Comparison of ENCODE assay signal across 18 cellular contexts in the genomic region with DNA sequence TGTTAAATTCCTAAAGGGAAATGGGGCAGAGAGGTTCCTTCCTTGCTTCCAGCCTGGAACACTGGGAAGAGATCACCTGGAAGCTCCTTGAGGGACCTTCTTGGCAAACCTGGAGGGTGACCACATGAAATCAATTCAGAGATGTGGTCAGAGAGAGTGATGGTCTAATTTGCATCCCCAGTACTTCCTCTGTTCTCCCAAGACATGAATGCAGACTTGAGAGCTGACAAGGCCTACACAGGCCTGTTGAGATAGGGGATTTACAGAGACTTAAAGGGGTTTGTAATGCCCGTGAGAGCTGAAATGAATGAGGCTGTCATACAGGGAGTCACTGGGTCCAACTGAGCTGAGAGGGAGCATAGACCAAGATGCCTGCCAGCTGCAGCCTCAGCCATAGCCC. TPM values are rescaled to one million over a fixed set of nuclear protein-coding genes. Genes with fewer than 3 reads are reported as not detected.
DNase-seq lines count a peak whose midpoint lies in the region; ATAC-seq and TF ChIP-seq lines count a peak whose summit lies in the region.
"Had no signal": no experiment of that assay in that cellular context is flagged by ENCODE, and none has a peak within 500 bp of the region (broad histone marks: within the 10 kb centered on the region; RNA-seq: fewer than 3 reads in every experiment).

No MANE protein-coding gene starts in this region.

- intact Hi-C loops in Panc1 (cut with micrococcal nuclease; ENCODE audit: unreplicated experiment) (loop anchor here (10.0 kb wide), 1 partner anchor 370 kb away; a partner anchor contains a TSS), dorsolateral prefrontal cortex (cut with DNase I) (loop anchor here (10.0 kb wide), 3 partner anchors 370 to 700 kb away; a partner anchor contains a TSS)
- intact Hi-C loops in activated CD4-positive, alpha-beta T cell treated with anti-CD3 and anti-CD28 coated beads, Interleukin-2, amount 10 ng/mL, durations not matched to agents 24 days and 14 days (cut with micrococcal nuclease): no loop called here

- no peaks in the 10 kb centered on the region for H3K4me1 Mint-ChIP-seq in activated CD4-positive, alpha-beta T cell treated with anti-CD3 and anti-CD28 coated beads, Interleukin-2, amount 10 ng/mL, durations not matched to agents 24 days and 14 days

- in situ Hi-C loops in Panc1 (cut with HindIII; ENCODE audit: low pct_unique_long_range_greater_than_20kb, low sequenced_read_pairs): no loop called here

- H3K36me3 ChIP-seq in Panc1 (ENCODE audit: control insufficient read depth, insufficient read depth, low read length): no peaks in the 10 kb centered on the region; the same call in 1 of the 2 replicates

- TF ChIP-seq CTCF in GM12865 (IDR thresholded peaks at IDR 0.05; ENCODE audit: insufficient read depth, low read depth, low read length, missing control alignments) (no peak), Panc1 (IDR thresholded peaks at IDR 0.05) (no peak), dorsolateral prefrontal cortex (IDR thresholded peaks at IDR 0.05 in 54 of 56, conservative IDR thresholded peaks at IDR 0.05 in 2 of 56; ENCODE audit: low read depth in 1 of 56, partially characterized antibody in 56 of 56) (no peak)

- no peaks in the 10 kb centered on the region for H3K27me3 Mint-ChIP-seq in activated CD4-positive, alpha-beta T cell treated with anti-CD3 and anti-CD28 coated beads, Interleukin-2, amount 10 ng/mL, durations not matched to agents 24 days and 14 days
- H3K27me3 Mint-ChIP-seq: CD4-positive, alpha-beta T cell had no signal

- H3K27ac ChIP-seq in Panc1 (ENCODE audit: low read length) (peak overlapping the region; percentile 29; the same call in 1 of the 2 replicates), dorsolateral prefrontal cortex (no peak overlapping the region)
- H3K27ac ChIP-seq: PC-9 had no signal

- H3K9me3 ChIP-seq in Panc1 (ENCODE audit: control insufficient read depth, insufficient read depth, low read depth, low read length): no peaks in the 10 kb centered on the region

- POLR2A ChIA-PET in Panc1 (lab: Charles Lee): no interaction called here

- DNase-seq in GM12865 (ENCODE audit: low read depth): peak; percentile 50
- no peak for DNase-seq in Panc1 (ENCODE audit: low read depth, low spot score)
- DNase-seq in LoVo (ENCODE audit: low spot score): no peak
- DNase-seq in activated CD4-positive, alpha-beta T cell treated with anti-CD3 and anti-CD28 coated beads, Interleukin-2, amount 10 ng/mL, durations not matched to agents 24 days and 14 days: no peak
- DNase-seq in dorsolateral prefrontal cortex: no peak
- DNase-seq in nucleus accumbens (lab: John Stamatoyannopoulos, UW): no peak
- DNase-seq: CD4-positive, alpha-beta T cell; endodermal cell; foreskin fibroblast; KBM-7; mesendoderm; NCI-H1105 treated with DMSO at 0.1 percent for 48 hours; PC-9; small intestine; SW 1271 had no signal

- H3K4me3 Mint-ChIP-seq in activated CD4-positive, alpha-beta T cell treated with anti-CD3 and anti-CD28 coated beads, Interleukin-2, amount 10 ng/mL, durations not matched to agents 24 days and 14 days: no peak overlapping the region
- H3K4me3 Mint-ChIP-seq: CD4-positive, alpha-beta T cell; endodermal cell had no signal

- no peaks in the 10 kb centered on the region for H3K4me1 ChIP-seq in Panc1 (ENCODE audit: control insufficient read depth, insufficient read depth, low read length)

- no peaks in the 10 kb centered on the region for H3K27me3 ChIP-seq in Panc1 (ENCODE audit: control insufficient read depth, insufficient read depth, low read length)
- no peaks in the 10 kb centered on the region for H3K27me3 ChIP-seq in dorsolateral prefrontal cortex

- H3K27ac Mint-ChIP-seq in activated CD4-positive, alpha-beta T cell treated with anti-CD3 and anti-CD28 coated beads, Interleukin-2, amount 10 ng/mL, durations not matched to agents 24 days and 14 days: no peak overlapping the region
- H3K27ac Mint-ChIP-seq: CD4-positive, alpha-beta T cell; endodermal cell had no signal

- H3K4me3 ChIP-seq in GM12865 (ENCODE audit: low read depth, low read length): no peak overlapping the region
- no peak overlapping the region for H3K4me3 ChIP-seq in Panc1 (ENCODE audit: low read depth in 2 of 2, low read length in 2 of 2)
- H3K4me3 ChIP-seq in dorsolateral prefrontal cortex: no peak overlapping the region
- H3K4me3 ChIP-seq: PC-9 had no signal

- H3K36me3 Mint-ChIP-seq in activated CD4-positive, alpha-beta T cell treated with anti-CD3 and anti-CD28 coated beads, Interleukin-2, amount 10 ng/mL, durations not matched to agents 24 days and 14 days (ENCODE audit: low read depth): no peaks in the 10 kb centered on the region
- H3K36me3 Mint-ChIP-seq: activated naive CD4-positive, alpha-beta T cell treated with anti-CD3 and anti-CD28 coated beads, Interleukin-2, amount 50 U/mL, for 72 hours had no signal

- ATAC-seq in GM19395 (IDR thresholded peaks at IDR 0.05; ENCODE audit: unreplicated experiment): peak; percentile 73
- ATAC-seq in HG02798 (IDR thresholded peaks at IDR 0.05; ENCODE audit: poor library complexity, unreplicated experiment): peak; percentile 57
- ATAC-seq in Panc1: no peak
- ATAC-seq: activated naive CD4-positive, alpha-beta T cell treated with anti-CD3 and anti-CD28 coated beads, Interleukin-2, amount 50 U/mL, for 72 hours had no signal

- no TSS peak for BruUV-seq in Panc1 (replicated peaks; lab: Mats Ljungman, UMichigan)

- CTCF ChIA-PET in Panc1 (lab: Charles Lee): no interaction called here

- no peaks in the 10 kb centered on the region for H3K9me3 Mint-ChIP-seq in activated CD4-positive, alpha-beta T cell treated with anti-CD3 and anti-CD28 coated beads, Interleukin-2, amount 10 ng/mL, durations not matched to agents 24 days and 14 days
- H3K9me3 Mint-ChIP-seq: activated naive CD4-positive, alpha-beta T cell treated with anti-CD3 and anti-CD28 coated beads, Interleukin-2, amount 50 U/mL, for 72 hours; CD4-positive, alpha-beta T cell; endodermal cell had no signal

RNA-seq across cellular contexts. Expression of a gene that starts 45.1 kb away (rescaled TPM):
- total RNA-seq in Panc1 (2021; ENCODE audit: unreplicated experiment): 34.9 TPM
- polyA plus RNA-seq in Panc1 (2012; ENCODE audit: insufficient read length): 20.8 TPM
- total RNA-seq in activated CD4-positive, alpha-beta T cell treated with anti-CD3 and anti-CD28 coated beads, Interleukin-2, amount 10 ng/mL, durations not matched to agents 24 days and 14 days: 53.1 and 53.6 TPM in 2 replicates
- total RNA-seq in dorsolateral prefrontal cortex: 10 to 100 TPM in 119 of 120 experiments, 1 to 10 TPM in 1; 9.6 to 23.7 (median 15.6) TPM
